ENCODE assay signal across 1 cellular context in the genomic region with DNA sequence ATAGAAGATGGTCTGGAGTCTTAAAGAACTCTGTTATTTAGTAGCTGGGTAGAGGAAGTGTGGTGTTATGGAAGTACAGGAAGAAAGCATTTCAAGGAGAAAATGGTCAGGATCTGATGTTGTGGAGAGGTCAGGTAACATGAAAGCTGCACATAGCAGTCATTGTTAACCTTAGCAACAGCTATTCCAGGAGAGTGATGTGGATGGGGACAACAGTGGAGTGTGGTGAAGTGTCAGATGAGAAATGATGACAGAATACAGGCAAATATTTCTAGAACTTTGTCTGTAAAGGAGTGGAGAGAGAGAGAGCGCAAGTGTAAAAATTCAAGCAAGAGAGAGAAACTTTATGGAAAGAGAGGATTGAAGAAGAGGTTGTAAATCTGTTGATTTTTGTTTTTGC.
TF ChIP-seq lines count a peak whose summit lies in the region.

No MANE protein-coding gene starts in this region.

TF ChIP-seq in HepG2, 621 proteins besides CTCF, POLR2A, EP300 and RAD21 (continued from another document):
- TF ChIP-seq ZSCAN21 (CRISPR knock-in tag; IDR thresholded peaks at IDR 0.05; ENCODE audit: borderline replicate concordance) (no peak), NFYB (CRISPR knock-in tag; IDR thresholded peaks at IDR 0.05) (no peak), SPEN (CRISPR knock-in tag; IDR thresholded peaks at IDR 0.05; ENCODE audit: low read depth) (no peak), CCAR2 (optimal IDR thresholded peaks at IDR 0.05; ENCODE audit: low read depth, low read length) (no peak), SALL1 (CRISPR knock-in tag; IDR thresholded peaks at IDR 0.05) (no peak), GPN1 (CRISPR knock-in tag; IDR thresholded peaks at IDR 0.05; ENCODE audit: borderline replicate concordance) (no peak), PAF1 (CRISPR knock-in tag; IDR thresholded peaks at IDR 0.05) (no peak)
- TF ChIP-seq, protein P1, sequence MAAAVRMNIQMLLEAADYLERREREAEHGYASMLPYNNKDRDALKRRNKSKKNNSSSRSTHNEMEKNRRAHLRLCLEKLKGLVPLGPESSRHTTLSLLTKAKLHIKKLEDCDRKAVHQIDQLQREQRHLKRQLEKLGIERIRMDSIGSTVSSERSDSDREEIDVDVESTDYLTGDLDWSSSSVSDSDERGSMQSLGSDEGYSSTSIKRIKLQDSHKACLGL (CRISPR knock-in tag; IDR thresholded peaks at IDR 0.05) = no peak
- TF ChIP-seq, protein P2, sequence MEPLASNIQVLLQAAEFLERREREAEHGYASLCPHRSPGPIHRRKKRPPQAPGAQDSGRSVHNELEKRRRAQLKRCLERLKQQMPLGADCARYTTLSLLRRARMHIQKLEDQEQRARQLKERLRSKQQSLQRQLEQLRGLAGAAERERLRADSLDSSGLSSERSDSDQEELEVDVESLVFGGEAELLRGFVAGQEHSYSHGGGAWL (CRISPR knock-in tag; IDR thresholded peaks at IDR 0.05) = no peak
- TF ChIP-seq, protein P3, sequence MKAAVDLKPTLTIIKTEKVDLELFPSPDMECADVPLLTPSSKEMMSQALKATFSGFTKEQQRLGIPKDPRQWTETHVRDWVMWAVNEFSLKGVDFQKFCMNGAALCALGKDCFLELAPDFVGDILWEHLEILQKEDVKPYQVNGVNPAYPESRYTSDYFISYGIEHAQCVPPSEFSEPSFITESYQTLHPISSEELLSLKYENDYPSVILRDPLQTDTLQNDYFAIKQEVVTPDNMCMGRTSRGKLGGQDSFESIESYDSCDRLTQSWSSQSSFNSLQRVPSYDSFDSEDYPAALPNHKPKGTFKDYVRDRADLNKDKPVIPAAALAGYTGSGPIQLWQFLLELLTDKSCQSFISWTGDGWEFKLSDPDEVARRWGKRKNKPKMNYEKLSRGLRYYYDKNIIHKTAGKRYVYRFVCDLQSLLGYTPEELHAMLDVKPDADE (CRISPR knock-in tag; IDR thresholded peaks at IDR 0.05) = no peak
- TF ChIP-seq, protein P4, sequence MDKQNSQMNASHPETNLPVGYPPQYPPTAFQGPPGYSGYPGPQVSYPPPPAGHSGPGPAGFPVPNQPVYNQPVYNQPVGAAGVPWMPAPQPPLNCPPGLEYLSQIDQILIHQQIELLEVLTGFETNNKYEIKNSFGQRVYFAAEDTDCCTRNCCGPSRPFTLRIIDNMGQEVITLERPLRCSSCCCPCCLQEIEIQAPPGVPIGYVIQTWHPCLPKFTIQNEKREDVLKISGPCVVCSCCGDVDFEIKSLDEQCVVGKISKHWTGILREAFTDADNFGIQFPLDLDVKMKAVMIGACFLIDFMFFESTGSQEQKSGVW (CRISPR knock-in tag; IDR thresholded peaks at IDR 0.05; ENCODE audit: borderline replicate concordance) = no peak
- TF ChIP-seq, protein P5, sequence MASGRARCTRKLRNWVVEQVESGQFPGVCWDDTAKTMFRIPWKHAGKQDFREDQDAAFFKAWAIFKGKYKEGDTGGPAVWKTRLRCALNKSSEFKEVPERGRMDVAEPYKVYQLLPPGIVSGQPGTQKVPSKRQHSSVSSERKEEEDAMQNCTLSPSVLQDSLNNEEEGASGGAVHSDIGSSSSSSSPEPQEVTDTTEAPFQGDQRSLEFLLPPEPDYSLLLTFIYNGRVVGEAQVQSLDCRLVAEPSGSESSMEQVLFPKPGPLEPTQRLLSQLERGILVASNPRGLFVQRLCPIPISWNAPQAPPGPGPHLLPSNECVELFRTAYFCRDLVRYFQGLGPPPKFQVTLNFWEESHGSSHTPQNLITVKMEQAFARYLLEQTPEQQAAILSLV (CRISPR knock-in tag; IDR thresholded peaks at IDR 0.05; ENCODE audit: borderline replicate concordance) = no peak
